Comparison of ENCODE assay signal across 22 cellular contexts in the genomic region with DNA sequence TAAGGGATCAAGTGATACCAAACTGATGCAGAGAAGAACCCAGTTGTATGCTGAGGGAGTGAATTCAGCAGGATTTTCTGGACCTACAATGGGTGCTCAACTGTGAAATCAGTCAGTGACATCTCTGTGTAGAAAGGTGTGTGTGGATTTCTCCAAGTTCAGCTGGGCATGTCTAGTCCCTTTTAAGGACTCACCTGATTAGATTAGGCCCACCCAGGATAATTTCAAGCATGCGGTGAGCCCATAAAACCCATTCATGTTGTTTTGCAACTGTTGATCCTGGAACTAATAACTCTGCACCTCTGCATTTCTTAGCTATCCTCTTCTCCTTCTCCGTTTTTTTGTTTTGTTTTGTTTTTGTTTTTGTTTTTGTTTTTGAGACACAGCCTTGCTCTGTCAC.
"Had no signal": no experiment of that assay in that cellular context is flagged by ENCODE, and none has a peak within 500 bp of the region (broad histone marks: within the 10 kb centered on the region; RNA-seq: fewer than 3 reads in every experiment).

No MANE protein-coding gene starts in this region.

- H3K27me3 ChIP-seq: adrenal gland, body of pancreas, MG63 had no signal

- H3K4me2 ChIP-seq: PC-9 had no signal

- FAIRE-seq: bronchial epithelial cell had no signal

- H3K4me1 Mint-ChIP-seq: activated CD4-positive, alpha-beta T cell treated with anti-CD3 and anti-CD28 coated beads for 36 hours had no signal

- H3K36me3 Mint-ChIP-seq: activated naive CD8-positive, alpha-beta T cell treated with anti-CD3 and anti-CD28 coated beads, Interleukin-2, amount 10 ng/mL, durations not matched to agents 7 days and 5 days had no signal

- H3K27me3 Mint-ChIP-seq: activated CD4-positive, alpha-beta memory T cell treated with anti-CD3 and anti-CD28 coated beads, Interleukin-2, amount 10 ng/mL, durations not matched to agents 7 days and 5 days; activated CD4-positive, alpha-beta T cell treated with anti-CD3 and anti-CD28 coated beads for 36 hours had no signal

- H3K36me3 ChIP-seq: adrenal gland, MG63 had no signal

- H3K4me3 Mint-ChIP-seq: activated CD4-positive, alpha-beta memory T cell treated with anti-CD3 and anti-CD28 coated beads, Interleukin-2, amount 10 ng/mL, durations not matched to agents 7 days and 5 days; activated CD4-positive, alpha-beta T cell treated with anti-CD3 and anti-CD28 coated beads for 36 hours; activated naive CD8-positive, alpha-beta T cell treated with anti-CD3 and anti-CD28 coated beads, Interleukin-2, amount 10 ng/mL, durations not matched to agents 7 days and 5 days had no signal

- H2AFZ ChIP-seq: PC-9 had no signal

- H3K9me3 ChIP-seq: adrenal gland, body of pancreas, MG63 had no signal

- DNase-seq: activated CD4-positive, alpha-beta memory T cell treated with anti-CD3 and anti-CD28 coated beads, Interleukin-2, amount 10 ng/mL, durations not matched to agents 7 days and 5 days; activated CD4-positive, alpha-beta T cell treated with anti-CD3 and anti-CD28 coated beads for 36 hours; activated CD4-positive, alpha-beta T cell treated with anti-CD3 and anti-CD28 coated beads, Interleukin-2, amount 50 U/mL, for 1 hour; activated CD8-positive, alpha-beta memory T cell treated with anti-CD3 and anti-CD28 coated beads, Interleukin-2, amount 50 U/mL, for 4 hours; activated naive CD4-positive, alpha-beta T cell treated with anti-CD3 and anti-CD28 coated beads, Interleukin-2, amount 50 U/mL, for 16 hours; activated naive CD8-positive, alpha-beta T cell treated with anti-CD3 and anti-CD28 coated beads, Interleukin-2, amount 10 ng/mL, durations not matched to agents 7 days and 5 days; adrenal gland; aorta; body of pancreas; central memory CD4-positive, alpha-beta T cell; KG1; MG63; NCI-H1105 treated with DMSO at 0.1 percent for 48 hours; NCI-H1436 treated with DMSO at 0.1 percent for 48 hours; NCI-H187; NCI-H2081; NCI-H524; PC-9; SIG-M5; T-helper 1 cell had no signal

- H3K27ac Mint-ChIP-seq: activated CD4-positive, alpha-beta memory T cell treated with anti-CD3 and anti-CD28 coated beads, Interleukin-2, amount 10 ng/mL, durations not matched to agents 7 days and 5 days; activated CD4-positive, alpha-beta T cell treated with anti-CD3 and anti-CD28 coated beads for 36 hours; activated naive CD8-positive, alpha-beta T cell treated with anti-CD3 and anti-CD28 coated beads, Interleukin-2, amount 10 ng/mL, durations not matched to agents 7 days and 5 days had no signal

- ATAC-seq: activated CD4-positive, alpha-beta T cell treated with anti-CD3 and anti-CD28 coated beads for 36 hours; body of pancreas had no signal

- H3K9me3 Mint-ChIP-seq: activated CD4-positive, alpha-beta memory T cell treated with anti-CD3 and anti-CD28 coated beads, Interleukin-2, amount 10 ng/mL, durations not matched to agents 7 days and 5 days had no signal

- H3K4me3 ChIP-seq: adrenal gland, body of pancreas, MG63, PC-9 had no signal

- H3K4me1 ChIP-seq: adrenal gland, body of pancreas had no signal

- H3K27ac ChIP-seq: adrenal gland, body of pancreas, PC-9, VCaP had no signal
